16 cellular contexts compared by ENCODE assay signal in genomic region chrX:123425904-123426303, GRCh38.
DNase-seq lines count a peak whose midpoint lies in the region; ATAC-seq, FAIRE-seq and TF ChIP-seq lines count a peak whose summit lies in the region.
"Had no signal": no experiment of that assay in that cellular context is flagged by ENCODE, and none has a peak within 500 bp of the region (broad histone marks: within the 10 kb centered on the region; RNA-seq: fewer than 3 reads in every experiment).

No MANE protein-coding gene starts in this region.

- no peaks in the 10 kb centered on the region for H3K9me3 ChIP-seq in thoracic aorta
- H3K9me3 ChIP-seq: testis had no signal

- H3K36me3 Mint-ChIP-seq in HFFc6 (ENCODE audit: low read depth), result no peaks in the 10 kb centered on the region
- H3K36me3 Mint-ChIP-seq: activated naive CD8-positive, alpha-beta T cell treated with anti-CD3 and anti-CD28 coated beads, Interleukin-2, amount 10 ng/mL, durations not matched to agents 7 days and 5 days had no signal

- no peak for DNase-seq in HFFc6
- peak; percentile 38 for DNase-seq in bronchial epithelial cell (ENCODE audit: low read depth)
- DNase-seq in medulla oblongata (ENCODE audit: extremely low spot score), result peak; percentile 31
- peak; percentile 7 for DNase-seq in thoracic aorta (ENCODE audit: low spot score)
- no peak for DNase-seq in HK-2 (ENCODE audit: unreplicated experiment)
- DNase-seq in HEK293T (ENCODE audit: extremely low spot score), result no peak
- DNase-seq in NCI-H1105 (lab: John Stamatoyannopoulos, UW), result no peak
- DNase-seq: activated naive CD8-positive, alpha-beta T cell treated with anti-CD3 and anti-CD28 coated beads, Interleukin-2, amount 10 ng/mL, durations not matched to agents 7 days and 5 days; activated T-cell treated with anti-CD3 and anti-CD28 coated beads, Interleukin-2, amount 50 U/mL, for 4 hours; NCI-H187; NCI-H524; OCI-M1; testis had no signal

- CTCF ChIA-PET in HEK293T (lab: Yijun Ruan, JAX), result no interaction called here

- peaks cover 0 to 7% of the 10 kb centered on the region in 2 donors for H3K4me1 ChIP-seq in thoracic aorta (ENCODE audit: control insufficient read depth in 1 of 2, low read depth in 2 of 2)
- H3K4me1 ChIP-seq: testis had no signal

- no peak for FAIRE-seq in bronchial epithelial cell (lab: Jason Lieb, UNC)
- FAIRE-seq: endothelial cell of umbilical vein had no signal

- no peak for TF ChIP-seq CTCF in HFFc6 (IDR thresholded peaks at IDR 0.05)
- TF ChIP-seq CTCF in bronchial epithelial cell (IDR thresholded peaks at IDR 0.05; ENCODE audit: insufficient read depth, low read length, severe bottlenecking), result no peak
- TF ChIP-seq CTCF in thoracic aorta (IDR thresholded peaks at IDR 0.05), result no peak

- H3K4me1 Mint-ChIP-seq in HFFc6 (ENCODE audit: low read depth), result peaks cover 42% of the 10 kb centered on the region
- H3K4me1 Mint-ChIP-seq: activated naive CD8-positive, alpha-beta T cell treated with anti-CD3 and anti-CD28 coated beads, Interleukin-2, amount 10 ng/mL, durations not matched to agents 7 days and 5 days had no signal

- POLR2A ChIA-PET in HEK293T (lab: Yijun Ruan, JAX), result no interaction called here

- H3K27me3 Mint-ChIP-seq in HFFc6 (ENCODE audit: insufficient read depth), result no peaks in the 10 kb centered on the region

- H3K9me3 Mint-ChIP-seq in HFFc6, result no peaks in the 10 kb centered on the region
- H3K9me3 Mint-ChIP-seq: activated naive CD8-positive, alpha-beta T cell treated with anti-CD3 and anti-CD28 coated beads, Interleukin-2, amount 10 ng/mL, durations not matched to agents 7 days and 5 days; activated T-cell treated with anti-CD3 and anti-CD28 coated beads, Interleukin-2, amount 50 U/mL, for 4 hours had no signal

- peak; percentile 69 for ATAC-seq in thoracic aorta (ENCODE audit: insufficient number of reproducible peaks, low FRiP score, low read depth)
- ATAC-seq in GM18502 (IDR thresholded peaks at IDR 0.05; ENCODE audit: poor library complexity, unreplicated experiment), result no peak
- ATAC-seq: activated T-cell treated with anti-CD3 and anti-CD28 coated beads, Interleukin-2, amount 50 U/mL, for 4 hours had no signal

- no peak overlapping the region for H3K27ac ChIP-seq in thoracic aorta
- H3K27ac ChIP-seq: C4-2B, testis had no signal

- H3K36me3 ChIP-seq in bronchial epithelial cell (ENCODE audit: control insufficient read depth, insufficient read depth, low read length), result no peaks in the 10 kb centered on the region
- no peaks in the 10 kb centered on the region for H3K36me3 ChIP-seq in thoracic aorta

- no peak overlapping the region for H3K4me3 ChIP-seq in bronchial epithelial cell (ENCODE audit: low read depth, low read length)
- H3K4me3 ChIP-seq in thoracic aorta, result no peak overlapping the region
- H3K4me3 ChIP-seq: testis had no signal

- no peaks in the 10 kb centered on the region for H3K27me3 ChIP-seq in bronchial epithelial cell (ENCODE audit: control insufficient read depth, insufficient read depth, low read length)
- no peaks in the 10 kb centered on the region for H3K27me3 ChIP-seq in thoracic aorta (replicated peaks; ENCODE audit: insufficient read depth)
- H3K27me3 ChIP-seq: testis had no signal

- H3K27ac Mint-ChIP-seq in HFFc6, result peak overlapping the region; percentile 18; the same call in 1 of the 2 replicates
- H3K27ac Mint-ChIP-seq: activated naive CD8-positive, alpha-beta T cell treated with anti-CD3 and anti-CD28 coated beads, Interleukin-2, amount 10 ng/mL, durations not matched to agents 7 days and 5 days had no signal

- peak overlapping the region; percentile 22; the same call in 1 of the 2 replicates for H3K4me3 Mint-ChIP-seq in HFFc6
- H3K4me3 Mint-ChIP-seq: activated naive CD8-positive, alpha-beta T cell treated with anti-CD3 and anti-CD28 coated beads, Interleukin-2, amount 10 ng/mL, durations not matched to agents 7 days and 5 days; activated T-cell treated with anti-CD3 and anti-CD28 coated beads, Interleukin-2, amount 50 U/mL, for 4 hours had no signal

TF ChIP-seq in HEK293T, 16 proteins besides CTCF, POLR2A, EP300 and RAD21:
- TF ChIP-seq ZNF384 (IDR thresholded peaks at IDR 0.05) (no peak), NFRKB (IDR thresholded peaks at IDR 0.05) (no peak), ARNT (IDR thresholded peaks at IDR 0.05) (no peak), TARDBP (IDR thresholded peaks at IDR 0.05) (no peak), FOXA1 (IDR thresholded peaks at IDR 0.05) (no peak), LEF1 (IDR thresholded peaks at IDR 0.05; ENCODE audit: borderline replicate concordance) (no peak), FOXM1 (IDR thresholded peaks at IDR 0.05; ENCODE audit: borderline replicate concordance) (no peak), FOXK2 (IDR thresholded peaks at IDR 0.05) (no peak), HDGF (IDR thresholded peaks at IDR 0.05; ENCODE audit: borderline replicate concordance) (no peak), SUZ12 (IDR thresholded peaks at IDR 0.05) (no peak), L3MBTL2 (conservative IDR thresholded peaks at IDR 0.05) (no peak), SP1 (IDR thresholded peaks at IDR 0.05) (no peak), ELF4 (IDR thresholded peaks at IDR 0.05) (no peak)
- TF ChIP-seq, protein P1, sequence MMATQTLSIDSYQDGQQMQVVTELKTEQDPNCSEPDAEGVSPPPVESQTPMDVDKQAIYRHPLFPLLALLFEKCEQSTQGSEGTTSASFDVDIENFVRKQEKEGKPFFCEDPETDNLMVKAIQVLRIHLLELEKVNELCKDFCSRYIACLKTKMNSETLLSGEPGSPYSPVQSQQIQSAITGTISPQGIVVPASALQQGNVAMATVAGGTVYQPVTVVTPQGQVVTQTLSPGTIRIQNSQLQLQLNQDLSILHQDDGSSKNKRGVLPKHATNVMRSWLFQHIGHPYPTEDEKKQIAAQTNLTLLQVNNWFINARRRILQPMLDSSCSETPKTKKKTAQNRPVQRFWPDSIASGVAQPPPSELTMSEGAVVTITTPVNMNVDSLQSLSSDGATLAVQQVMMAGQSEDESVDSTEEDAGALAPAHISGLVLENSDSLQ (IDR thresholded peaks at IDR 0.05), result no peak
TF ChIP-seq in HEK293T: peak in this region for 0.

Comparison
In these comparisons a context has a peak if more than half of its experiments do, and no peak if none do; other contexts are left out.
1. DNase-seq: peak in bronchial epithelial cell (single experiment), medulla oblongata (single experiment) and thoracic aorta (single experiment); none in HFFc6 (single experiment), HK-2 (single experiment), HEK293T (single experiment) and NCI-H1105 (single experiment).